In genomic region chr5:61658592-61659008, GRCh38 we compare ENCODE assay signal across 8 cellular contexts.
DNase-seq lines count a peak whose midpoint lies in the region; ATAC-seq and TF ChIP-seq lines count a peak whose summit lies in the region.

No MANE protein-coding gene starts in this region.

- POLR2A ChIA-PET in OCI-LY7 (lab: Charles Lee), result no interaction called here

- CTCF ChIA-PET in OCI-LY7 (lab: Charles Lee; ENCODE audit: unreplicated experiment), result interaction anchor here (0.6 kb wide), 1 partner anchor 15 kb away, joined by 4 read pairs; no protein-coding TSS in a partner anchor

- H3K36me3 ChIP-seq in OCI-LY7 (ENCODE audit: insufficient read depth, low read length) (no peaks in the 10 kb centered on the region), neural progenitor cell (no peaks in the 10 kb centered on the region)

- H4K20me1 ChIP-seq in OCI-LY7 (ENCODE audit: insufficient read depth, low read length) (no peaks in the 10 kb centered on the region), neural progenitor cell (ENCODE audit: low read depth) (no peaks in the 10 kb centered on the region)

- H3K36me3 Mint-ChIP-seq in neural progenitor cell, result no peaks in the 10 kb centered on the region

- H3K4me2 ChIP-seq in OCI-LY7 (ENCODE audit: low read length) (no peak overlapping the region), neural progenitor cell (peak overlapping the region; percentile 54)

- BruUV-seq in OCI-LY7 (replicated peaks; lab: Mats Ljungman, UMichigan), result no TSS peak

- TF ChIP-seq CTCF in OCI-LY7 (conservative IDR thresholded peaks at IDR 0.05; ENCODE audit: low read length) (peak; percentile 95), fibroblast of the aortic adventitia (IDR thresholded peaks at IDR 0.05; ENCODE audit: insufficient read depth, low read length) (peak; percentile 90), neural progenitor cell (IDR thresholded peaks at IDR 0.05) (peak; percentile 96)

- no peaks in the 10 kb centered on the region for H3K4me1 ChIP-seq in OCI-LY7 (ENCODE audit: insufficient read depth, low read length, poor library complexity, severe bottlenecking)
- peaks cover 19% of the 10 kb centered on the region for H3K4me1 ChIP-seq in neural progenitor cell

- intact Hi-C loops in OCI-LY7 (cut with micrococcal nuclease; ENCODE audit: unreplicated experiment), result loop anchor here (1.0 to 5.0 kb wide), 2 partner anchors 601 to 698 kb away; no protein-coding TSS in a partner anchor

- peaks cover 53% of the 10 kb centered on the region for H3K4me1 Mint-ChIP-seq in neural progenitor cell

- no peak overlapping the region for H3K27ac Mint-ChIP-seq in neural progenitor cell

- no peak overlapping the region for H3K9ac ChIP-seq in neural progenitor cell

- H3K27me3 Mint-ChIP-seq in neural progenitor cell (ENCODE audit: insufficient read depth, low read depth), result peaks cover 12% of the 10 kb centered on the region

- DNase-seq in COLO829 (ENCODE audit: low spot score) (peak; percentile 35), HuH-7 (ENCODE audit: low spot score) (peak; percentile 74), OCI-LY7 (ENCODE audit: low spot score) (peak; percentile 62), fibroblast of the aortic adventitia (ENCODE audit: low read depth) (peak; percentile 81), neural progenitor cell (ENCODE audit: low spot score) (peak; percentile 91), stromal cell of bone marrow (ENCODE audit: low read depth) (peak; percentile 31)
- DNase-seq in activated T-cell treated with anti-CD3 and anti-CD28 coated beads, Interleukin-2, amount 50 U/mL, for 48 hours, result peak; percentile 89 to 91

- peak; percentile 83 for ATAC-seq in GM21360 (IDR thresholded peaks at IDR 0.05; ENCODE audit: unreplicated experiment)

- no peaks in the 10 kb centered on the region for H3K79me2 ChIP-seq in OCI-LY7 (ENCODE audit: insufficient read depth, low read depth, low read length)
- H3K79me2 ChIP-seq in neural progenitor cell (ENCODE audit: low read depth), result no peaks in the 10 kb centered on the region

- no peaks in the 10 kb centered on the region for H3K9me2 ChIP-seq in OCI-LY7 (ENCODE audit: insufficient read depth, low read length)

- H3K4me3 ChIP-seq in OCI-LY7 (ENCODE audit: low read depth, low read length, poor library complexity, severe bottlenecking), result no peak overlapping the region
- no peak overlapping the region for H3K4me3 ChIP-seq in fibroblast of the aortic adventitia (ENCODE audit: low read depth, low read length)
- no peak overlapping the region for H3K4me3 ChIP-seq in neural progenitor cell

- H3K4me3 Mint-ChIP-seq in neural progenitor cell, result peak overlapping the region; percentile 2

- H2AFZ ChIP-seq in OCI-LY7 (ENCODE audit: low read length), result no peak overlapping the region
- H2AFZ ChIP-seq in neural progenitor cell (replicated peaks), result peak overlapping the region; percentile 85

- peaks cover 4% of the 10 kb centered on the region for H3F3A ChIP-seq in neural progenitor cell (ENCODE audit: low read depth)

- H3K9me3 Mint-ChIP-seq in neural progenitor cell, result peaks cover 2% of the 10 kb centered on the region

- H3K9me3 ChIP-seq in OCI-LY7 (ENCODE audit: low read length), result no peaks in the 10 kb centered on the region
- no peaks in the 10 kb centered on the region for H3K9me3 ChIP-seq in neural progenitor cell (ENCODE audit: low read depth)

- H3K27ac ChIP-seq in OCI-LY7 (ENCODE audit: low read depth, low read length, poor library complexity, severe bottlenecking) (no peak overlapping the region), neural progenitor cell (no peak overlapping the region)

- H3K27me3 ChIP-seq in neural progenitor cell, result no peaks in the 10 kb centered on the region

Comparison
In these comparisons a context has a peak if more than half of its experiments do, and no peak if none do; other contexts are left out.
1. DNase-seq: peak in every context shown above with its lines; median percentile 91 in neural progenitor cell; 90 in activated T-cell treated with anti-CD3 and anti-CD28 coated beads, Interleukin-2, amount 50 U/mL, for 48 hours; 81 in fibroblast of the aortic adventitia; 74 in HuH-7; 62 in OCI-LY7; 35 in COLO829; 31 in stromal cell of bone marrow.